ENCODE assay signal across 10 cellular contexts in the genomic region with DNA sequence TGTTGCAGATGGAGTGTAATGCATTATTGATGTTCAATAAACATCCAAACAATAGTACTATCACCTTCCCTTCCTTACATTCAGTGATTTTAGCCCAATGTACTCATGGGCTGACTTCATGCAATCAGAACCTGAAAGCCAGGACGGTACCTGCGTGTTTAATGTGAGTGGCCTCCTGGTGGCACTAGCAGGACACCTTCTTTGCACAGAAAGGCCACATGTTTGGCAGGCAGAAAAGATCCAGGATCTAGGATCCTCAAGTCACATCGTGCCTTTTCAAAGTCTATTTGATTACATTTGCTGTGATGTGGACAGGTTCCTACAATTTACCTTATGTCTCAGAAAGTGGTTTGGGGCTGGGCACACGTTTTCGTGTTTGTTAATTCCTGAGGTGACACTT.
A peak's percentile ranks its signal among the peaks of the same experiment; 100 is the strongest.
DNase-seq lines count a peak whose midpoint lies in the region; ATAC-seq, FAIRE-seq and TF ChIP-seq lines count a peak whose summit lies in the region.
"Had no signal": no experiment of that assay in that cellular context is flagged by ENCODE, and none has a peak within 500 bp of the region (broad histone marks: within the 10 kb centered on the region; RNA-seq: fewer than 3 reads in every experiment).

No MANE protein-coding gene starts in this region.

- H3K4me3 ChIP-seq in H1 (ENCODE audit: extremely low read depth in 1 of 4, insufficient read depth in 2 of 4, low read depth in 3 of 4, low read length in 4 of 4) (no peak overlapping the region), upper lobe of right lung (no peak overlapping the region)

- POLR2A ChIA-PET in H1 (lab: Charles Lee; ENCODE audit: partially characterized antibody), result interaction anchor here (0.6 to 1.2 kb wide), 2 partner anchors 142 to 556 kb away, joined by 3 to 4 read pairs; no protein-coding TSS in a partner anchor

- H3K56ac ChIP-seq in H1 (replicated peaks; ENCODE audit: insufficient read length, low read depth, low read length), result no peak overlapping the region

- H3K4me2 ChIP-seq in H1 (ENCODE audit: insufficient read depth in 1 of 2, low read depth in 2 of 2, low read length in 2 of 2), result no peak overlapping the region

- H3K9me3 Mint-ChIP-seq in activated naive CD4-positive, alpha-beta T cell treated with anti-CD3 and anti-CD28 coated beads, Interleukin-2, amount 10 ng/mL, durations not matched to agents 7 days and 5 days, result no peaks in the 10 kb centered on the region
- H3K9me3 Mint-ChIP-seq: stimulated activated effector memory CD8-positive, alpha-beta T cell treated with anti-CD3 and anti-CD28 coated beads, Interleukin-12 subunit alpha, Interleukin-12 subunit beta, amount 100 ng/mL, for 72 hours had no signal

- H4K8ac ChIP-seq in H1 (ENCODE audit: extremely low read depth, insufficient read depth, low read length), result no peak overlapping the region

- no peak overlapping the region for H2BK20ac ChIP-seq in H1 (ENCODE audit: low read length)

- no peak overlapping the region for H2BK5ac ChIP-seq in H1 (ENCODE audit: low read depth, low read length)

- no peak overlapping the region for H2BK120ac ChIP-seq in H1 (replicated peaks; ENCODE audit: low read depth, low read length)

- DNase-seq in activated naive CD4-positive, alpha-beta T cell treated with anti-CD3 and anti-CD28 coated beads, Interleukin-2, amount 10 ng/mL, durations not matched to agents 7 days and 5 days, result peak; percentile 25
- DNase-seq in activated naive CD4-positive, alpha-beta T cell treated with anti-CD3 and anti-CD28 coated beads, Interleukin-2, amount 50 U/mL, for 16 hours, result no peak
- DNase-seq in NCI-H2196 treated with DMSO at 0.1 percent for 48 hours (lab: John Stamatoyannopoulos, UW; ENCODE audit: unreplicated experiment), result peak; percentile 28
- peak in 1 of 2 experiments; percentile 63 for DNase-seq in H1 (ENCODE audit: low read depth in 1 of 2, low spot score in 2 of 2)
- DNase-seq in upper lobe of right lung, result no peak
- no peak for DNase-seq in C1 segment of cervical spinal cord (lab: John Stamatoyannopoulos, UW)
- no peak for DNase-seq in stimulated activated CD4-positive, alpha-beta T cell treated with anti-CD3 and anti-CD28 coated beads, Interleukin-4, amount 100 ng/mL, for 4 hours

- no peak overlapping the region for H2AK5ac ChIP-seq in H1 (ENCODE audit: low read depth, low read length)

- no peaks in the 10 kb centered on the region for H3K36me3 Mint-ChIP-seq in activated naive CD4-positive, alpha-beta T cell treated with anti-CD3 and anti-CD28 coated beads, Interleukin-2, amount 10 ng/mL, durations not matched to agents 7 days and 5 days
- H3K36me3 Mint-ChIP-seq: stimulated activated effector memory CD8-positive, alpha-beta T cell treated with anti-CD3 and anti-CD28 coated beads, Interleukin-12 subunit alpha, Interleukin-12 subunit beta, amount 100 ng/mL, for 72 hours had no signal

- H3K27ac ChIP-seq in H1 (ENCODE audit: low read depth, low read length) (no peak overlapping the region), upper lobe of right lung (no peak overlapping the region)

- no peak overlapping the region for H3K9ac ChIP-seq in H1 (replicated peaks in 1 of 4; ENCODE audit: extremely low read depth in 1 of 4, low read depth in 3 of 4, low read length in 3 of 4)

- H2BK15ac ChIP-seq in H1 (ENCODE audit: low read length), result no peak overlapping the region

- H3K4me1 Mint-ChIP-seq in activated naive CD4-positive, alpha-beta T cell treated with anti-CD3 and anti-CD28 coated beads, Interleukin-2, amount 10 ng/mL, durations not matched to agents 7 days and 5 days, result peaks cover 6% of the 10 kb centered on the region

- no peak for TF ChIP-seq POLR2A in H1 (IDR thresholded peaks at IDR 0.05; ENCODE audit: control extremely low read depth in 1 of 2, low read depth in 2 of 2, low read length in 2 of 2)

- no peak for TF ChIP-seq EP300 in H1 (IDR thresholded peaks at IDR 0.05; ENCODE audit: borderline replicate concordance in 1 of 2, low read depth in 2 of 2, low read length in 2 of 2)

- peaks cover 20% of the 10 kb centered on the region for H3K27me3 Mint-ChIP-seq in activated naive CD4-positive, alpha-beta T cell treated with anti-CD3 and anti-CD28 coated beads, Interleukin-2, amount 10 ng/mL, durations not matched to agents 7 days and 5 days

- TF ChIP-seq CTCF in H1 (IDR thresholded peaks at IDR 0.05; ENCODE audit: control extremely low read depth in 1 of 3, insufficient read depth in 1 of 3, low read depth in 1 of 3, low read length in 3 of 3), result peak; percentile 68 to 80 (median 75)
- TF ChIP-seq CTCF in upper lobe of right lung (IDR thresholded peaks at IDR 0.05), result no peak

- ATAC-seq in upper lobe of right lung, result peak; percentile 28
- no peak for ATAC-seq in HG02970 (IDR thresholded peaks at IDR 0.05; ENCODE audit: low FRiP score, unreplicated experiment)
- ATAC-seq: stimulated activated effector memory CD8-positive, alpha-beta T cell treated with anti-CD3 and anti-CD28 coated beads, Interleukin-12 subunit alpha, Interleukin-12 subunit beta, amount 100 ng/mL, for 72 hours had no signal

- no peak overlapping the region for H4K5ac ChIP-seq in H1 (ENCODE audit: insufficient read length, low read depth, low read length)

- H3K4me1 ChIP-seq in H1 (replicated peaks in 1 of 4; ENCODE audit: control insufficient read depth in 3 of 4, insufficient read depth in 4 of 4, low read length in 3 of 4) (peaks cover 0 to 11% (median 5%) of the 10 kb centered on the region in 4 experiments; a peak in 3 of 7 replicates), upper lobe of right lung (peaks cover 7% of the 10 kb centered on the region)

- no peak overlapping the region for H3K27ac Mint-ChIP-seq in activated naive CD4-positive, alpha-beta T cell treated with anti-CD3 and anti-CD28 coated beads, Interleukin-2, amount 10 ng/mL, durations not matched to agents 7 days and 5 days
- H3K27ac Mint-ChIP-seq: stimulated activated effector memory CD8-positive, alpha-beta T cell treated with anti-CD3 and anti-CD28 coated beads, Interleukin-12 subunit alpha, Interleukin-12 subunit beta, amount 100 ng/mL, for 72 hours had no signal

- peaks cover 5% of the 10 kb centered on the region; the same call in 1 of the 2 replicates for H3K23me2 ChIP-seq in H1 (ENCODE audit: low read depth, low read length)

- no peaks in the 10 kb centered on the region for H4K20me1 ChIP-seq in H1 (replicated peaks in 1 of 2; ENCODE audit: control insufficient read depth in 1 of 2, insufficient read depth in 2 of 2, low read length in 2 of 2)

- no peak overlapping the region for H2BK12ac ChIP-seq in H1 (ENCODE audit: low read depth, low read length)

- H3K9me3 ChIP-seq in H1 (ENCODE audit: insufficient read depth in 2 of 2, low read depth in 1 of 2, low read length in 1 of 2), result no peaks in the 10 kb centered on the region
- H3K9me3 ChIP-seq in upper lobe of right lung, result no peaks in the 10 kb centered on the region

- H3K4me3 Mint-ChIP-seq in activated naive CD4-positive, alpha-beta T cell treated with anti-CD3 and anti-CD28 coated beads, Interleukin-2, amount 10 ng/mL, durations not matched to agents 7 days and 5 days, result no peak overlapping the region
- H3K4me3 Mint-ChIP-seq: stimulated activated effector memory CD8-positive, alpha-beta T cell treated with anti-CD3 and anti-CD28 coated beads, Interleukin-12 subunit alpha, Interleukin-12 subunit beta, amount 100 ng/mL, for 72 hours had no signal

- TF ChIP-seq RAD21 in H1 (IDR thresholded peaks at IDR 0.05 in 1 of 2, conservative IDR thresholded peaks at IDR 0.05 in 1 of 2; ENCODE audit: low read depth in 2 of 2, low read length in 2 of 2), result peak; percentile 94 to 98

- H3K4ac ChIP-seq in H1 (replicated peaks; ENCODE audit: insufficient read length, low read depth, low read length), result no peak overlapping the region

- no peak overlapping the region for H3K23ac ChIP-seq in H1 (ENCODE audit: insufficient read length)

- no peak overlapping the region for H3K14ac ChIP-seq in H1 (ENCODE audit: insufficient read length)

- H3K79me2 ChIP-seq in H1 (ENCODE audit: control insufficient read depth in 1 of 2, insufficient read depth in 2 of 2, low read length in 2 of 2), result no peaks in the 10 kb centered on the region

- CTCF ChIA-PET in activated naive CD4-positive, alpha-beta T cell treated with anti-CD3 and anti-CD28 coated beads, Interleukin-2, amount 10 ng/mL, durations not matched to agents 7 days and 5 days (lab: Charles Lee), result interaction anchor here (1.1 kb wide), 1 partner anchor 21 kb away, joined by 3 read pairs; no protein-coding TSS in a partner anchor
- CTCF ChIA-PET in H1 (lab: Charles Lee; ENCODE audit: partially characterized antibody), result interaction anchor here (0.6 to 8.2 kb wide), 22 partner anchors 13 to 1406 kb away, joined by 3 to 98 read pairs (median 4); no protein-coding TSS in a partner anchor

- peak; percentile 98 for FAIRE-seq in H1 (lab: Jason Lieb, UNC)
- FAIRE-seq: colon had no signal

- peak overlapping the region; percentile 30; the same call in 1 of the 2 replicates for H2AFZ ChIP-seq in H1 (ENCODE audit: low read length)

- no peaks in the 10 kb centered on the region for H3K36me3 ChIP-seq in H1 (ENCODE audit: control insufficient read depth in 2 of 4, insufficient read depth in 4 of 4, low read length in 3 of 4)
- H3K36me3 ChIP-seq in upper lobe of right lung, result no peaks in the 10 kb centered on the region

- WGBS in H1 (ENCODE audit: extremely low coverage in 1 of 2, insufficient coverage in 1 of 2, insufficient read length in 1 of 2, insufficient replicate concordance in 2 of 2, low coverage in 1 of 2, low lambda C conversion rate in 2 of 2, missing lambda C conversion rate in 1 of 2), 2 experiments, result 69% methylated on average over 5 of the region's 5 CpGs; no CpG with 5 or more reads in 1 of the 2 experiments

- H3K27me3 ChIP-seq in H1 (replicated peaks in 1 of 4; ENCODE audit: control insufficient read depth in 3 of 4, extremely low read depth in 1 of 4, insufficient read depth in 3 of 4, low read length in 3 of 4) (peaks cover 0 to 3% (median 1%) of the 10 kb centered on the region in 4 experiments; a peak in 3 of 7 replicates), upper lobe of right lung (peaks cover 25% of the 10 kb centered on the region)

- no peak overlapping the region for H3K18ac ChIP-seq in H1 (ENCODE audit: extremely low read depth, low read length)

- no peak overlapping the region for H4K91ac ChIP-seq in H1 (replicated peaks; ENCODE audit: insufficient read length, low read length)

- H3K79me1 ChIP-seq in H1 (ENCODE audit: low read depth, low read length), result no peaks in the 10 kb centered on the region

- intact Hi-C loops in upper lobe of right lung (cut with DNase I), result loop anchor here (10.0 kb wide), 1 partner anchor 415 kb away; no protein-coding TSS in a partner anchor

TF ChIP-seq in H1, 55 proteins besides CTCF, POLR2A, EP300 and RAD21:
- TF ChIP-seq BACH1 (IDR thresholded peaks at IDR 0.05; ENCODE audit: low read length), result no peak
- TF ChIP-seq, protein P1, sequence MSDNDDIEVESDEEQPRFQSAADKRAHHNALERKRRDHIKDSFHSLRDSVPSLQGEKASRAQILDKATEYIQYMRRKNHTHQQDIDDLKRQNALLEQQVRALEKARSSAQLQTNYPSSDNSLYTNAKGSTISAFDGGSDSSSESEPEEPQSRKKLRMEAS (IDR thresholded peaks at IDR 0.05), result peak; percentile 56; the same call in 1 of the 2 replicates

Comparison
In these comparisons a context has a peak if more than half of its experiments do, and no peak if none do; other contexts are left out.
1. DNase-seq: peak in activated naive CD4-positive, alpha-beta T cell treated with anti-CD3 and anti-CD28 coated beads, Interleukin-2, amount 10 ng/mL, durations not matched to agents 7 days and 5 days (single experiment) and NCI-H2196 treated with DMSO at 0.1 percent for 48 hours (single experiment); none in activated naive CD4-positive, alpha-beta T cell treated with anti-CD3 and anti-CD28 coated beads, Interleukin-2, amount 50 U/mL, for 16 hours (single experiment), upper lobe of right lung (single experiment), C1 segment of cervical spinal cord (0 of 14) and stimulated activated CD4-positive, alpha-beta T cell treated with anti-CD3 and anti-CD28 coated beads, Interleukin-4, amount 100 ng/mL, for 4 hours (0 of 2).